23 cellular contexts compared by ENCODE assay signal in the genomic region with DNA sequence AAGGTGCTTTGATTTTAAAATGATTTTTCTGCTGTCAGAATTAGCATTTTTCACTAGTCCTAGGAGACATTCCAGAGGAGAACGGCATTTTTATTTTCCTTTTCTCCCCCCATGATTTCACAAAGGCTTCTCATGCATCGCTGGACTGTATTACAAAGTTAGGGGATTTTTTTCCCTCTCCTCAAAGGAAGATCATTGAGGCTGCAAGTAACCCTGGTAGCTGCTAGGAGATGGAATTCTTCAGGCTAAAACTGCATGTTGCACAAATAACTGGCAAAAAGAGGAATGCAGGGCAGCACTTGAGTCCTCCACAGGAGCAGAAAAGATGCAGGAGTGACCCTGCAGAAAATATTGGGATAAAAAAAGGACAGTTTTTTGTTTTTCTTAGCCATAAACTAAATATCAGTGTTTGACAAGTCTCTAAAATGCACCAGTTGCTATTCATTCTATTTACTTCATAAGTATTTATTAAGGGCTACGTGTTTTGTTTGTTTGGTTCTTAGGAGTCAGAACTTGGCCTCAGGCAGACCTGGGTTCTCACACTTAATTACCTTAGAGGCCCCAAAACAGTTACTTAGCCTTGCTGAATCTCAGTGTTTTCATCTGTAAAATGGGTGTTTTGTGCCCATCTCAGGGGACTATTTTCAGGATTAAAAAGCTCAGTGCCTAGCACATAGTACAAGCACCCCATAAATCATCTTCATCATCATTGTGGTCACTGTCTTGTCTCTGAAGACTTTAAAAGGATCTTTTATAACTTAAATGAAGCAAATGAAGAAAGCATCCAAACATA.
DNase-seq lines count a peak whose midpoint lies in the region; ATAC-seq and TF ChIP-seq lines count a peak whose summit lies in the region.
"Had no signal": no experiment of that assay in that cellular context is flagged by ENCODE, and none has a peak within 500 bp of the region (broad histone marks: within the 10 kb centered on the region; RNA-seq: fewer than 3 reads in every experiment).

No MANE protein-coding gene starts in this region.

- peaks cover 3% of the 10 kb centered on the region; the same call in 1 of the 3 replicates for H3K9me3 Mint-ChIP-seq in GM23338
- peaks cover 0 to 7% (median 3%) of the 10 kb centered on the region in 5 experiments for H3K9me3 Mint-ChIP-seq in brain
- no peaks in the 10 kb centered on the region for H3K9me3 Mint-ChIP-seq in osteocyte (ENCODE audit: unreplicated experiment)
- H3K9me3 Mint-ChIP-seq: activated naive CD8-positive, alpha-beta T cell treated with anti-CD3 and anti-CD28 coated beads, Interleukin-2, amount 50 U/mL, for 24 hours; activated T-helper 17 cell treated with anti-CD3 and anti-CD28 coated beads, Interleukin-2, amount 50 U/mL, for 72 hours had no signal

- H3F3A ChIP-seq in GM23338 (replicated peaks; ENCODE audit: low read depth): no peaks in the 10 kb centered on the region; the same call in 1 of the 2 replicates

- H3K4me2 ChIP-seq in GM23338: peak overlapping the region; percentile 59

- peaks cover 12% of the 10 kb centered on the region; the same call in 2 of the 3 replicates for H3K36me3 Mint-ChIP-seq in GM23338 (ENCODE audit: low read depth)
- H3K36me3 Mint-ChIP-seq in brain: peaks cover 4% of the 10 kb centered on the region
- H3K36me3 Mint-ChIP-seq in osteocyte (ENCODE audit: unreplicated experiment): no peaks in the 10 kb centered on the region
- H3K36me3 Mint-ChIP-seq: CD4-positive, alpha-beta memory T cell; natural killer cell had no signal

- H3K27ac Mint-ChIP-seq in GM23338 (no peak overlapping the region), brain (peak overlapping the region; percentile 90 to 98 (median 95)), osteocyte (ENCODE audit: unreplicated experiment) (peak overlapping the region; percentile 8)
- H3K27ac Mint-ChIP-seq: activated naive CD8-positive, alpha-beta T cell treated with anti-CD3 and anti-CD28 coated beads, Interleukin-2, amount 50 U/mL, for 24 hours; activated T-helper 17 cell treated with anti-CD3 and anti-CD28 coated beads, Interleukin-2, amount 50 U/mL, for 72 hours; CD4-positive, alpha-beta memory T cell; natural killer cell had no signal

- H3K4me1 Mint-ChIP-seq in GM23338 (peaks cover 42% of the 10 kb centered on the region), brain (peaks cover 44% of the 10 kb centered on the region), osteocyte (ENCODE audit: unreplicated experiment) (peaks cover 15% of the 10 kb centered on the region)
- H3K4me1 Mint-ChIP-seq: activated naive CD8-positive, alpha-beta T cell treated with anti-CD3 and anti-CD28 coated beads, Interleukin-2, amount 50 U/mL, for 24 hours; activated T-helper 17 cell treated with anti-CD3 and anti-CD28 coated beads, Interleukin-2, amount 50 U/mL, for 72 hours; CD4-positive, alpha-beta memory T cell; natural killer cell had no signal

- peak; percentile 40 for DNase-seq in GM23338 (ENCODE audit: low spot score)
- DNase-seq in inferior parietal cortex (ENCODE audit: extremely low spot score): peak; percentile 37
- DNase-seq in osteocyte (ENCODE audit: extremely low spot score, unreplicated experiment): no peak
- no peak for DNase-seq in NCI-H2029 (lab: John Stamatoyannopoulos, UW)
- no peak for DNase-seq in occipital lobe (lab: John Stamatoyannopoulos, UW)
- DNase-seq: activated naive CD8-positive, alpha-beta T cell treated with anti-CD3 and anti-CD28 coated beads, Interleukin-2, amount 50 U/mL, for 24 hours; CD4-positive, alpha-beta memory T cell; DMS79; effector CD4-positive, alpha-beta T cell; esophagus squamous epithelium; HCEC 1CT; mammary epithelial cell; natural killer cell; NCI-H1436; stimulated activated naive CD4-positive, alpha-beta T cell; T1000; upper lobe of right lung had no signal

- peaks cover 22% of the 10 kb centered on the region for H3K4me1 ChIP-seq in GM23338 (ENCODE audit: insufficient read depth)
- H3K4me1 ChIP-seq: upper lobe of right lung had no signal

- H3K27me3 ChIP-seq in GM23338 (ENCODE audit: insufficient read depth): no peaks in the 10 kb centered on the region

- H3K27ac ChIP-seq in GM23338 (ENCODE audit: low read depth): peak overlapping the region; percentile 88
- H3K27ac ChIP-seq: SK-N-MC, upper lobe of right lung had no signal

- no peaks in the 10 kb centered on the region for H3K9me2 ChIP-seq in GM23338 (ENCODE audit: insufficient read depth)

- TF ChIP-seq CTCF in GM23338 (conservative IDR thresholded peaks at IDR 0.05; ENCODE audit: low read depth in 2 of 2) (no peak), brain (conservative IDR thresholded peaks at IDR 0.05) (no peak), osteocyte (IDR thresholded peaks at IDR 0.05) (no peak)

- H3K4me3 Mint-ChIP-seq in GM23338 (peak overlapping the region; percentile 68), brain (peak overlapping the region; percentile 86 to 89 (median 88)), osteocyte (ENCODE audit: unreplicated experiment) (peak overlapping the region; percentile 76)
- H3K4me3 Mint-ChIP-seq: activated naive CD8-positive, alpha-beta T cell treated with anti-CD3 and anti-CD28 coated beads, Interleukin-2, amount 50 U/mL, for 24 hours; activated T-helper 17 cell treated with anti-CD3 and anti-CD28 coated beads, Interleukin-2, amount 50 U/mL, for 72 hours; CD4-positive, alpha-beta memory T cell; natural killer cell had no signal

- no peaks in the 10 kb centered on the region for H4K20me1 ChIP-seq in GM23338 (replicated peaks; ENCODE audit: insufficient read depth)

- no peaks in the 10 kb centered on the region for H3K79me2 ChIP-seq in GM23338 (replicated peaks; ENCODE audit: insufficient read depth)

- no peak overlapping the region for H2AFZ ChIP-seq in GM23338

- no peaks in the 10 kb centered on the region for H3K36me3 ChIP-seq in GM23338 (ENCODE audit: insufficient read depth)
- H3K36me3 ChIP-seq: esophagus squamous epithelium, upper lobe of right lung had no signal

- ATAC-seq in GM23338: peak; percentile 4; the same call in 1 of the 3 replicates
- no peak for ATAC-seq in HG02870 (IDR thresholded peaks at IDR 0.05; ENCODE audit: unreplicated experiment)
- ATAC-seq in HG03196 (IDR thresholded peaks at IDR 0.05; ENCODE audit: unreplicated experiment): no peak
- ATAC-seq: activated CD4-positive, CD25-positive, alpha-beta regulatory T cell treated with anti-CD3 and anti-CD28 coated beads, Interleukin-2, amount 50 U/mL, for 24 hours; activated naive CD8-positive, alpha-beta T cell treated with anti-CD3 and anti-CD28 coated beads, Interleukin-2, amount 50 U/mL, for 24 hours; activated T-helper 17 cell treated with anti-CD3 and anti-CD28 coated beads, Interleukin-2, amount 50 U/mL, for 72 hours; natural killer cell had no signal

- H3K4me3 ChIP-seq in GM23338: peak overlapping the region; percentile 38

- H3K27me3 Mint-ChIP-seq in GM23338 (ENCODE audit: insufficient read depth, low read depth, poor library complexity): peaks cover 8% of the 10 kb centered on the region
- no peaks in the 10 kb centered on the region for H3K27me3 Mint-ChIP-seq in brain
- H3K27me3 Mint-ChIP-seq in osteocyte (ENCODE audit: unreplicated experiment): peaks cover 3% of the 10 kb centered on the region

TF ChIP-seq in GM23338, 12 proteins besides CTCF, POLR2A, EP300 and RAD21 (continues in another document):
- TF ChIP-seq CREB1 (CRISPR knock-in tag; IDR thresholded peaks at IDR 0.05; ENCODE audit: low read depth) (no peak), EZH2 (IDR thresholded peaks at IDR 0.05; ENCODE audit: low read depth, unreplicated experiment) (no peak), POLR2AphosphoS5 (IDR thresholded peaks at IDR 0.05; ENCODE audit: low read depth) (no peak), NANOG (IDR thresholded peaks at IDR 0.05; ENCODE audit: borderline replicate concordance) (no peak), EZH2phosphoT487 (IDR thresholded peaks at IDR 0.05; ENCODE audit: unreplicated experiment) (no peak), ZNF331 (CRISPR knock-in tag; IDR thresholded peaks at IDR 0.05; ENCODE audit: low read depth) (no peak), STAT1 (IDR thresholded peaks at IDR 0.05; ENCODE audit: unreplicated experiment) (no peak)
- TF ChIP-seq, protein P1, sequence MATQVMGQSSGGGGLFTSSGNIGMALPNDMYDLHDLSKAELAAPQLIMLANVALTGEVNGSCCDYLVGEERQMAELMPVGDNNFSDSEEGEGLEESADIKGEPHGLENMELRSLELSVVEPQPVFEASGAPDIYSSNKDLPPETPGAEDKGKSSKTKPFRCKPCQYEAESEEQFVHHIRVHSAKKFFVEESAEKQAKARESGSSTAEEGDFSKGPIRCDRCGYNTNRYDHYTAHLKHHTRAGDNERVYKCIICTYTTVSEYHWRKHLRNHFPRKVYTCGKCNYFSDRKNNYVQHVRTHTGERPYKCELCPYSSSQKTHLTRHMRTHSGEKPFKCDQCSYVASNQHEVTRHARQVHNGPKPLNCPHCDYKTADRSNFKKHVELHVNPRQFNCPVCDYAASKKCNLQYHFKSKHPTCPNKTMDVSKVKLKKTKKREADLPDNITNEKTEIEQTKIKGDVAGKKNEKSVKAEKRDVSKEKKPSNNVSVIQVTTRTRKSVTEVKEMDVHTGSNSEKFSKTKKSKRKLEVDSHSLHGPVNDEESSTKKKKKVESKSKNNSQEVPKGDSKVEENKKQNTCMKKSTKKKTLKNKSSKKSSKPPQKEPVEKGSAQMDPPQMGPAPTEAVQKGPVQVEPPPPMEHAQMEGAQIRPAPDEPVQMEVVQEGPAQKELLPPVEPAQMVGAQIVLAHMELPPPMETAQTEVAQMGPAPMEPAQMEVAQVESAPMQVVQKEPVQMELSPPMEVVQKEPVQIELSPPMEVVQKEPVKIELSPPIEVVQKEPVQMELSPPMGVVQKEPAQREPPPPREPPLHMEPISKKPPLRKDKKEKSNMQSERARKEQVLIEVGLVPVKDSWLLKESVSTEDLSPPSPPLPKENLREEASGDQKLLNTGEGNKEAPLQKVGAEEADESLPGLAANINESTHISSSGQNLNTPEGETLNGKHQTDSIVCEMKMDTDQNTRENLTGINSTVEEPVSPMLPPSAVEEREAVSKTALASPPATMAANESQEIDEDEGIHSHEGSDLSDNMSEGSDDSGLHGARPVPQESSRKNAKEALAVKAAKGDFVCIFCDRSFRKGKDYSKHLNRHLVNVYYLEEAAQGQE (IDR thresholded peaks at IDR 0.05; ENCODE audit: unreplicated experiment): no peak
- TF ChIP-seq, protein P2, sequence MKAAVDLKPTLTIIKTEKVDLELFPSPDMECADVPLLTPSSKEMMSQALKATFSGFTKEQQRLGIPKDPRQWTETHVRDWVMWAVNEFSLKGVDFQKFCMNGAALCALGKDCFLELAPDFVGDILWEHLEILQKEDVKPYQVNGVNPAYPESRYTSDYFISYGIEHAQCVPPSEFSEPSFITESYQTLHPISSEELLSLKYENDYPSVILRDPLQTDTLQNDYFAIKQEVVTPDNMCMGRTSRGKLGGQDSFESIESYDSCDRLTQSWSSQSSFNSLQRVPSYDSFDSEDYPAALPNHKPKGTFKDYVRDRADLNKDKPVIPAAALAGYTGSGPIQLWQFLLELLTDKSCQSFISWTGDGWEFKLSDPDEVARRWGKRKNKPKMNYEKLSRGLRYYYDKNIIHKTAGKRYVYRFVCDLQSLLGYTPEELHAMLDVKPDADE (IDR thresholded peaks at IDR 0.05): no peak

Comparison
In these comparisons a context has a peak if more than half of its experiments do, and no peak if none do; other contexts are left out.
1. DNase-seq: peak in GM23338 (single experiment) and inferior parietal cortex (single experiment); none in osteocyte (single experiment), NCI-H2029 (single experiment) and occipital lobe (single experiment).
2. Peak in every context shown above with its lines, with median percentiles within 50 percentile points of each other: H3K4me3 Mint-ChIP-seq.